ENCODE assay signal across 19 cellular contexts in the genomic region with DNA sequence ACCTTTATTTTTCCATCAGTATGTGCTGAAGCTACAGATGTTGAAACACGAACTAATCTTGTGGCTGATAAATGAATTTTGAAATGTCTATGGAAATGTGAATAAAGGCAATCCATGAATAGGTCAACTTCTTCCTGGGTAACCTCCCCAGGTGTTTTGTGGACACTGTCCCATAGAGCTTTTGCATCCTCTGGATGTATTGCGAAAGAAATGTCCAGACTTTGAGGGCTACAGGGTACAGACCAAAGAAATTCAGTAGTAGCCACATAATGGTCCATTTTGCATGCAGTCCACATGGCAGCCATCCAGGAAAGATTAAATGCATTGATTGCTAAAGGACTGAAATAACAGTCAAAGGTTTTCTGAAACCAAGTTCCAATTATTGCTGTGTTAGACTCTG. TPM values are rescaled to one million over a fixed set of nuclear protein-coding genes. Genes with fewer than 3 reads are reported as not detected.
DNase-seq lines count a peak whose midpoint lies in the region; ATAC-seq, FAIRE-seq and TF ChIP-seq lines count a peak whose summit lies in the region.
"Had no signal": no experiment of that assay in that cellular context is flagged by ENCODE, and none has a peak within 500 bp of the region (broad histone marks: within the 10 kb centered on the region; RNA-seq: fewer than 3 reads in every experiment).

No MANE protein-coding gene starts in this region.

- H3K27ac ChIP-seq in H1 (ENCODE audit: low read depth, low read length) (no peak overlapping the region), keratinocyte (ENCODE audit: control insufficient read depth, insufficient read depth, low read length) (no peak overlapping the region)
- H3K27ac ChIP-seq: BLaER1, GM23248 had no signal

- H3K4ac ChIP-seq in H1 (replicated peaks; ENCODE audit: insufficient read length, low read depth, low read length), result no peak overlapping the region

- H4K91ac ChIP-seq in H1 (replicated peaks; ENCODE audit: insufficient read length, low read length), result no peak overlapping the region

- H3K9me1 ChIP-seq in keratinocyte (ENCODE audit: control insufficient read depth, extremely low read depth, insufficient read depth, low read length), result no peaks in the 10 kb centered on the region

- H3K27ac Mint-ChIP-seq in activated CD8-positive, alpha-beta memory T cell treated with anti-CD3 and anti-CD28 coated beads, Interleukin-2, amount 10 ng/mL, durations not matched to agents 7 days and 5 days, result peak overlapping the region; percentile 26
- H3K27ac Mint-ChIP-seq: CD8-positive, alpha-beta T cell; IgD-negative memory B cell had no signal

- no peaks in the 10 kb centered on the region for H3K27me3 Mint-ChIP-seq in activated CD8-positive, alpha-beta memory T cell treated with anti-CD3 and anti-CD28 coated beads, Interleukin-2, amount 10 ng/mL, durations not matched to agents 7 days and 5 days
- H3K27me3 Mint-ChIP-seq: IgD-negative memory B cell had no signal

- H2AFZ ChIP-seq in H1 (ENCODE audit: low read length), result no peak overlapping the region
- no peak overlapping the region for H2AFZ ChIP-seq in keratinocyte (ENCODE audit: control insufficient read depth, low read length)
- H2AFZ ChIP-seq: GM23248 had no signal

- H3K79me1 ChIP-seq in H1 (ENCODE audit: low read depth, low read length), result no peaks in the 10 kb centered on the region

- no peak overlapping the region for H3K14ac ChIP-seq in H1 (ENCODE audit: insufficient read length)

- no peak for DNase-seq in activated CD8-positive, alpha-beta memory T cell treated with anti-CD3 and anti-CD28 coated beads, Interleukin-2, amount 10 ng/mL, durations not matched to agents 7 days and 5 days
- no peak for DNase-seq in activated CD8-positive, alpha-beta memory T cell treated with anti-CD3 and anti-CD28 coated beads, Interleukin-2, amount 50 U/mL, for 48 hours
- DNase-seq in amniotic epithelial cell (ENCODE audit: low read depth), result peak; percentile 13
- no peak for DNase-seq in H1 (ENCODE audit: low read depth in 1 of 2, low spot score in 2 of 2)
- no peak for DNase-seq in keratinocyte (ENCODE audit: low read depth, low spot score)
- DNase-seq in stimulated activated CD4-positive, alpha-beta T cell treated with anti-CD3 and anti-CD28 coated beads, Interleukin-15, amount 100 ng/mL, for 24 hours, result no peak
- no peak for DNase-seq in NCI-H69 (lab: John Stamatoyannopoulos, UW)
- DNase-seq: 8988T; Calu3; CD8-positive, alpha-beta T cell; DMS79 treated with DMSO at 0.1 percent for 48 hours; GF-D8; GM23248; HCEC 1CT had no signal

- no peaks in the 10 kb centered on the region for H3K9me3 Mint-ChIP-seq in activated CD8-positive, alpha-beta memory T cell treated with anti-CD3 and anti-CD28 coated beads, Interleukin-2, amount 10 ng/mL, durations not matched to agents 7 days and 5 days (ENCODE audit: low read depth)
- H3K9me3 Mint-ChIP-seq: CD8-positive, alpha-beta T cell; IgD-negative memory B cell had no signal

- ATAC-seq in activated CD8-positive, alpha-beta memory T cell treated with anti-CD3 and anti-CD28 coated beads, Interleukin-2, amount 10 ng/mL, durations not matched to agents 7 days and 5 days, result no peak
- no peak for ATAC-seq in GM19452 (IDR thresholded peaks at IDR 0.05; ENCODE audit: unreplicated experiment)
- ATAC-seq: CD8-positive, alpha-beta T cell had no signal

- no peak for TF ChIP-seq RAD21 in H1 (IDR thresholded peaks at IDR 0.05 in 1 of 2, conservative IDR thresholded peaks at IDR 0.05 in 1 of 2; ENCODE audit: low read depth in 2 of 2, low read length in 2 of 2)

- H3K4me3 ChIP-seq in H1 (ENCODE audit: extremely low read depth in 1 of 4, insufficient read depth in 2 of 4, low read depth in 3 of 4, low read length in 4 of 4) (no peak overlapping the region), keratinocyte (ENCODE audit: control insufficient read depth in 2 of 3, extremely low read depth in 1 of 3, insufficient read depth in 2 of 3, low read depth in 1 of 3, low read length in 3 of 3) (no peak overlapping the region)
- H3K4me3 ChIP-seq: BLaER1, GM23248 had no signal

- no peak overlapping the region for H2BK5ac ChIP-seq in H1 (ENCODE audit: low read depth, low read length)

- no peak overlapping the region for H3K18ac ChIP-seq in H1 (ENCODE audit: extremely low read depth, low read length)

- H2BK12ac ChIP-seq in H1 (ENCODE audit: low read depth, low read length), result no peak overlapping the region

- no peak overlapping the region for H4K5ac ChIP-seq in H1 (ENCODE audit: insufficient read length, low read depth, low read length)

- FAIRE-seq in H1 (lab: Jason Lieb, UNC) (no peak), keratinocyte (lab: Jason Lieb, UNC) (peak; percentile 20)
- FAIRE-seq: GM19239, H54 had no signal

- TF ChIP-seq CTCF in H1 (IDR thresholded peaks at IDR 0.05; ENCODE audit: control extremely low read depth in 1 of 3, insufficient read depth in 1 of 3, low read depth in 1 of 3, low read length in 3 of 3), result no peak
- TF ChIP-seq CTCF in keratinocyte (optimal IDR thresholded peaks at IDR 0.05 in 1 of 3, IDR thresholded peaks at IDR 0.05 in 1 of 3, conservative IDR thresholded peaks at IDR 0.05 in 1 of 3; ENCODE audit: extremely low read depth in 1 of 3, insufficient read depth in 2 of 3, low read length in 3 of 3), result no peak

- H2AK5ac ChIP-seq in H1 (ENCODE audit: low read depth, low read length), result no peak overlapping the region

- dilution Hi-C loops in keratinocyte (cut with MboI; ENCODE audit: extremely low pct_ligation_motif_present, low sequenced_read_pairs), result no loop called here

- CTCF ChIA-PET in activated CD8-positive, alpha-beta memory T cell treated with anti-CD3 and anti-CD28 coated beads, Interleukin-2, amount 10 ng/mL, durations not matched to agents 7 days and 5 days (lab: Charles Lee), result no interaction called here
- CTCF ChIA-PET in H1 (lab: Charles Lee; ENCODE audit: partially characterized antibody), result no interaction called here

- H2BK20ac ChIP-seq in H1 (ENCODE audit: low read length), result no peak overlapping the region

- WGBS in H1 (ENCODE audit: extremely low coverage in 1 of 2, insufficient coverage in 1 of 2, insufficient read length in 1 of 2, insufficient replicate concordance in 2 of 2, low coverage in 1 of 2, low lambda C conversion rate in 2 of 2, missing lambda C conversion rate in 1 of 2), 2 experiments, result 87% methylated on average over 2 of the region's 2 CpGs; no CpG with 5 or more reads in 1 of the 2 experiments

- no peak overlapping the region for H3K56ac ChIP-seq in H1 (replicated peaks; ENCODE audit: insufficient read length, low read depth, low read length)

- H3K27me3 ChIP-seq in H1 (replicated peaks in 1 of 4; ENCODE audit: control insufficient read depth in 3 of 4, extremely low read depth in 1 of 4, insufficient read depth in 3 of 4, low read length in 3 of 4), result no peaks in the 10 kb centered on the region
- no peaks in the 10 kb centered on the region for H3K27me3 ChIP-seq in keratinocyte (ENCODE audit: control insufficient read depth, extremely low read depth, insufficient read depth, low read length)
- H3K27me3 ChIP-seq: BLaER1 had no signal

- no peak overlapping the region for H4K8ac ChIP-seq in H1 (ENCODE audit: extremely low read depth, insufficient read depth, low read length)

- peaks cover 45% of the 10 kb centered on the region for H3K36me3 Mint-ChIP-seq in activated CD8-positive, alpha-beta memory T cell treated with anti-CD3 and anti-CD28 coated beads, Interleukin-2, amount 10 ng/mL, durations not matched to agents 7 days and 5 days

- H3K79me2 ChIP-seq in H1 (ENCODE audit: control insufficient read depth in 1 of 2, insufficient read depth in 2 of 2, low read length in 2 of 2), result no peaks in the 10 kb centered on the region
- no peaks in the 10 kb centered on the region for H3K79me2 ChIP-seq in keratinocyte (ENCODE audit: control insufficient read depth, insufficient read depth, low read length)

- H3K4me2 ChIP-seq in H1 (ENCODE audit: insufficient read depth in 1 of 2, low read depth in 2 of 2, low read length in 2 of 2) (no peak overlapping the region), keratinocyte (ENCODE audit: control insufficient read depth, extremely low read depth, insufficient read depth, low read depth, low read length) (no peak overlapping the region)
- H3K4me2 ChIP-seq: BLaER1 had no signal

- H3K23ac ChIP-seq in H1 (ENCODE audit: insufficient read length), result no peak overlapping the region

- no peaks in the 10 kb centered on the region for H3K4me1 ChIP-seq in H1 (replicated peaks in 1 of 4; ENCODE audit: control insufficient read depth in 3 of 4, insufficient read depth in 4 of 4, low read length in 3 of 4)
- peaks cover 5% of the 10 kb centered on the region for H3K4me1 ChIP-seq in keratinocyte (ENCODE audit: control insufficient read depth, extremely low read depth, insufficient read depth, low read length)
- H3K4me1 ChIP-seq: BLaER1 had no signal

- H4K20me1 ChIP-seq in H1 (replicated peaks in 1 of 2; ENCODE audit: control insufficient read depth in 1 of 2, insufficient read depth in 2 of 2, low read length in 2 of 2) (no peaks in the 10 kb centered on the region), keratinocyte (ENCODE audit: control insufficient read depth, extremely low read depth, insufficient read depth, low read length) (no peaks in the 10 kb centered on the region)
- H4K20me1 ChIP-seq: BLaER1 had no signal

- POLR2A ChIA-PET in H1 (lab: Charles Lee; ENCODE audit: partially characterized antibody), result no interaction called here

- H3K9me3 ChIP-seq in H1 (ENCODE audit: insufficient read depth in 2 of 2, low read depth in 1 of 2, low read length in 1 of 2) (no peaks in the 10 kb centered on the region), keratinocyte (ENCODE audit: control insufficient read depth, low read depth, low read length) (no peaks in the 10 kb centered on the region)
- H3K9me3 ChIP-seq: BLaER1 had no signal

- H3K4me1 Mint-ChIP-seq in activated CD8-positive, alpha-beta memory T cell treated with anti-CD3 and anti-CD28 coated beads, Interleukin-2, amount 10 ng/mL, durations not matched to agents 7 days and 5 days, result no peaks in the 10 kb centered on the region
- H3K4me1 Mint-ChIP-seq: IgD-negative memory B cell had no signal

- no peak overlapping the region for H3K9ac ChIP-seq in H1 (replicated peaks in 1 of 4; ENCODE audit: extremely low read depth in 1 of 4, low read depth in 3 of 4, low read length in 3 of 4)
- no peak overlapping the region for H3K9ac ChIP-seq in keratinocyte (ENCODE audit: control insufficient read depth, extremely low read depth, insufficient read depth, low read length)
- H3K9ac ChIP-seq: BLaER1, GM23248 had no signal

- H2BK15ac ChIP-seq in H1 (ENCODE audit: low read length), result no peak overlapping the region

- no peak for TF ChIP-seq POLR2A in H1 (IDR thresholded peaks at IDR 0.05; ENCODE audit: control extremely low read depth in 1 of 2, low read depth in 2 of 2, low read length in 2 of 2)

- TF ChIP-seq EP300 in H1 (IDR thresholded peaks at IDR 0.05; ENCODE audit: borderline replicate concordance in 1 of 2, low read depth in 2 of 2, low read length in 2 of 2), result no peak

- no peak overlapping the region for H3K4me3 Mint-ChIP-seq in activated CD8-positive, alpha-beta memory T cell treated with anti-CD3 and anti-CD28 coated beads, Interleukin-2, amount 10 ng/mL, durations not matched to agents 7 days and 5 days
- H3K4me3 Mint-ChIP-seq: CD8-positive, alpha-beta T cell; IgD-negative memory B cell had no signal

- peaks cover 3 to 46% (median 16%) of the 10 kb centered on the region in 4 experiments; a peak in 7 of 8 replicates for H3K36me3 ChIP-seq in H1 (ENCODE audit: control insufficient read depth in 2 of 4, insufficient read depth in 4 of 4, low read length in 3 of 4)
- peaks cover 3 to 6% of the 10 kb centered on the region in 2 experiments for H3K36me3 ChIP-seq in keratinocyte (ENCODE audit: control insufficient read depth in 2 of 2, extremely low read depth in 1 of 2, insufficient read depth in 2 of 2, low read length in 2 of 2)

- no peak overlapping the region for H2BK120ac ChIP-seq in H1 (replicated peaks; ENCODE audit: low read depth, low read length)

- no peaks in the 10 kb centered on the region for H3K23me2 ChIP-seq in H1 (ENCODE audit: low read depth, low read length)

RNA-seq across cellular contexts. Expression of a gene that starts 21.5 kb away (rescaled TPM):
- 10 to 100 TPM; 28.7 to 32.3 TPM for total RNA-seq in activated CD8-positive, alpha-beta memory T cell treated with anti-CD3 and anti-CD28 coated beads, Interleukin-2, amount 10 ng/mL, durations not matched to agents 7 days and 5 days
- total RNA-seq in H1 (2021; fragmentation: NEBNext Ultra II Directional; extraction: Animal tissue kit (Norgen Biotek cat#: 25700)), result 35.2 and 35.7 TPM in 2 replicates
- polyA plus RNA-seq in H1 (2011; rRNA removed), result 15.8 and 21.0 TPM in 2 replicates
- 24.2 TPM for polyA plus RNA-seq in H1 (2011; cell fraction: cytosol; rRNA removed)
- polyA plus RNA-seq in H1 (2011; cell fraction: nucleus; rRNA removed), result 19.2 TPM
- polyA plus RNA-seq in H1 (2012, experiment 1 of 2), result 20.1 to 31.2 TPM (median 23.7 TPM) in 4 replicates
- 4.2 TPM for polyA plus RNA-seq in H1 (2012, experiment 2 of 2)
- polyA plus RNA-seq in H1 (2013, experiment 1 of 2), result 29.8 TPM
- 29.5 TPM for polyA plus RNA-seq in H1 (2013, experiment 2 of 2)
- polyA minus RNA-seq in H1 (2011; rRNA and poly(A)+ RNA removed), result 43.8 and 46.7 TPM in 2 replicates
- 22.6 TPM for polyA minus RNA-seq in H1 (2011; cell fraction: cytosol; rRNA and poly(A)+ RNA removed)
- polyA minus RNA-seq in H1 (2011; cell fraction: nucleus; rRNA and poly(A)+ RNA removed), result 33.5 TPM
- polyA plus RNA-seq in keratinocyte, result 27.6 to 36.4 TPM (median 33.4 TPM) in 3 replicates
- 5.3 TPM for polyA plus RNA-seq in keratinocyte (2011; ENCODE audit: low read depth)
- polyA plus RNA-seq in keratinocyte (2011; cell fraction: cytosol; rRNA removed), result 22.3 and 35.9 TPM in 2 replicates
- 50.3 and 56.6 TPM in 2 replicates for polyA plus RNA-seq in keratinocyte (2011; cell fraction: nucleus; rRNA removed)
- polyA plus RNA-seq in keratinocyte (2012; ENCODE audit: low replicate concordance), result 9.3 and 21.8 TPM in 2 replicates
- polyA minus RNA-seq in keratinocyte, result 19.2 to 39.2 TPM (median 36.3 TPM) in 3 replicates
- polyA minus RNA-seq in keratinocyte (2011; cell fraction: cytosol; rRNA and poly(A)+ RNA removed), result 24.0 TPM
- 27.5 and 48.5 TPM in 2 replicates for polyA minus RNA-seq in keratinocyte (2011; cell fraction: nucleus; rRNA and poly(A)+ RNA removed)

RNA-seq across cellular contexts. Expression of a gene that starts 21.7 kb away (rescaled TPM):
- total RNA-seq in activated CD8-positive, alpha-beta memory T cell treated with anti-CD3 and anti-CD28 coated beads, Interleukin-2, amount 10 ng/mL, durations not matched to agents 7 days and 5 days, result 10 to 100 TPM; 35.4 to 42.0 TPM
- 16.0 and 16.3 TPM in 2 replicates for total RNA-seq in H1 (2021; fragmentation: NEBNext Ultra II Directional; extraction: Animal tissue kit (Norgen Biotek cat#: 25700))
- 4.5 and 6.6 TPM in 2 replicates for polyA plus RNA-seq in H1 (2011; rRNA removed)
- polyA plus RNA-seq in H1 (2011; cell fraction: cytosol; rRNA removed), result 7.6 TPM
- 4.0 TPM for polyA plus RNA-seq in H1 (2011; cell fraction: nucleus; rRNA removed)
- 8.6 to 11.3 TPM (median 10.5 TPM) in 4 replicates for polyA plus RNA-seq in H1 (2012, experiment 1 of 2)
- 4.4 TPM for polyA plus RNA-seq in H1 (2012, experiment 2 of 2)
- polyA plus RNA-seq in H1 (2013, experiment 1 of 2), result 8.6 TPM
- 8.5 TPM for polyA plus RNA-seq in H1 (2013, experiment 2 of 2)
- polyA minus RNA-seq in H1 (2011; rRNA and poly(A)+ RNA removed), result 18.1 and 23.7 TPM in 2 replicates
- polyA minus RNA-seq in H1 (2011; cell fraction: cytosol; rRNA and poly(A)+ RNA removed), result 10.5 TPM
- 19.5 TPM for polyA minus RNA-seq in H1 (2011; cell fraction: nucleus; rRNA and poly(A)+ RNA removed)
- polyA plus RNA-seq in keratinocyte, result 4.9 to 9.4 TPM (median 7.6 TPM) in 3 replicates
- 3.0 TPM for polyA plus RNA-seq in keratinocyte (2011; ENCODE audit: low read depth)
- polyA plus RNA-seq in keratinocyte (2011; cell fraction: cytosol; rRNA removed), result 2.7 and 7.4 TPM in 2 replicates
- 6.0 and 6.3 TPM in 2 replicates for polyA plus RNA-seq in keratinocyte (2011; cell fraction: nucleus; rRNA removed)
- polyA plus RNA-seq in keratinocyte (2012; ENCODE audit: low replicate concordance), result 3.2 and 5.6 TPM in 2 replicates
- 1.5 to 13.9 TPM (median 3.6 TPM) in 3 replicates for polyA minus RNA-seq in keratinocyte
- polyA minus RNA-seq in keratinocyte (2011; cell fraction: cytosol; rRNA and poly(A)+ RNA removed), result 3.8 TPM
- polyA minus RNA-seq in keratinocyte (2011; cell fraction: nucleus; rRNA and poly(A)+ RNA removed), result 3.5 and 5.3 TPM in 2 replicates
